In genomic region chr3:126671521-126671920, GRCh38 we compare ENCODE assay signal across 22 cellular contexts. TPM values are rescaled to one million over a fixed set of nuclear protein-coding genes. Genes with fewer than 3 reads are reported as not detected.
DNase-seq lines count a peak whose midpoint lies in the region; ATAC-seq, FAIRE-seq and TF ChIP-seq lines count a peak whose summit lies in the region.
"Had no signal": no experiment of that assay in that cellular context is flagged by ENCODE, and none has a peak within 500 bp of the region (broad histone marks: within the 10 kb centered on the region; RNA-seq: fewer than 3 reads in every experiment).

No MANE protein-coding gene starts in this region.

- H4K20me1 ChIP-seq in DND-41 (ENCODE audit: insufficient read depth, low read length) (no peaks in the 10 kb centered on the region), OCI-LY3 (ENCODE audit: insufficient read depth, low read length) (no peaks in the 10 kb centered on the region)

- H3K9ac ChIP-seq in DND-41 (ENCODE audit: low read depth, low read length): no peak overlapping the region
- H3K9ac ChIP-seq in OCI-LY3 (ENCODE audit: low read length): peak overlapping the region; percentile 27; the same call in 1 of the 2 replicates

- no peak overlapping the region for H2AFZ ChIP-seq in DND-41 (ENCODE audit: low read depth, low read length)
- peak overlapping the region; percentile 89 for H2AFZ ChIP-seq in OCI-LY3 (ENCODE audit: low read depth, low read length)
- H2AFZ ChIP-seq: hepatocyte had no signal

- H3K27ac Mint-ChIP-seq in activated CD4-positive, alpha-beta memory T cell treated with anti-CD3 and anti-CD28 coated beads, Interleukin-2, amount 10 ng/mL, durations not matched to agents 7 days and 5 days: no peak overlapping the region
- H3K27ac Mint-ChIP-seq: activated naive CD4-positive, alpha-beta T cell treated with anti-CD3 and anti-CD28 coated beads, Interleukin-2, amount 10 ng/mL, durations not matched to agents 7 days and 5 days; nephron progenitor cell; progenitor cell of endocrine pancreas had no signal

- peaks cover 7% of the 10 kb centered on the region for H3K9me3 Mint-ChIP-seq in activated CD4-positive, alpha-beta memory T cell treated with anti-CD3 and anti-CD28 coated beads, Interleukin-2, amount 10 ng/mL, durations not matched to agents 7 days and 5 days

- H3K36me3 ChIP-seq in DND-41 (ENCODE audit: insufficient read depth, low read length): no peaks in the 10 kb centered on the region
- H3K36me3 ChIP-seq in OCI-LY3 (replicated peaks; ENCODE audit: low read depth, low read length): peaks cover 2% of the 10 kb centered on the region

- POLR2A ChIA-PET in activated CD4-positive, alpha-beta memory T cell treated with anti-CD3 and anti-CD28 coated beads, Interleukin-2, amount 10 ng/mL, durations not matched to agents 7 days and 5 days (lab: Charles Lee): no interaction called here

- H3K27ac ChIP-seq in DND-41 (ENCODE audit: low read length): no peak overlapping the region
- peak overlapping the region; percentile 78 for H3K27ac ChIP-seq in OCI-LY3 (ENCODE audit: low read length)
- H3K27ac ChIP-seq: body of pancreas, coronary artery, hepatocyte, skin epidermis had no signal

- ATAC-seq in DND-41 (ENCODE audit: insufficient read depth, low read depth) (peak; percentile 49; the same call in 1 of the 3 replicates), HG03039 (IDR thresholded peaks at IDR 0.05; ENCODE audit: unreplicated experiment) (no peak), GM19035 (IDR thresholded peaks at IDR 0.05; ENCODE audit: unreplicated experiment) (no peak)
- ATAC-seq: body of pancreas had no signal

- H3K4me2 ChIP-seq in DND-41 (ENCODE audit: insufficient read depth, low read length): no peak overlapping the region
- H3K4me2 ChIP-seq in OCI-LY3 (ENCODE audit: low read length): peak overlapping the region; percentile 73
- H3K4me2 ChIP-seq: hepatocyte had no signal

- H3K4me3 Mint-ChIP-seq in activated CD4-positive, alpha-beta memory T cell treated with anti-CD3 and anti-CD28 coated beads, Interleukin-2, amount 10 ng/mL, durations not matched to agents 7 days and 5 days: no peak overlapping the region
- H3K4me3 Mint-ChIP-seq: activated naive CD4-positive, alpha-beta T cell treated with anti-CD3 and anti-CD28 coated beads, Interleukin-2, amount 10 ng/mL, durations not matched to agents 7 days and 5 days; nephron progenitor cell had no signal

- H3K4me1 ChIP-seq in DND-41 (ENCODE audit: insufficient read depth, low read length) (no peaks in the 10 kb centered on the region), OCI-LY3 (ENCODE audit: low read length) (peaks cover 20% of the 10 kb centered on the region)
- H3K4me1 ChIP-seq: body of pancreas had no signal

- TF ChIP-seq CTCF in DND-41 (IDR thresholded peaks at IDR 0.05; ENCODE audit: borderline replicate concordance, extremely low read depth, low read length, poor library complexity, severe bottlenecking): no peak
- no peak for TF ChIP-seq CTCF in OCI-LY3 (IDR thresholded peaks at IDR 0.05; ENCODE audit: low read depth, low read length)

- H3K4me3 ChIP-seq in DND-41 (ENCODE audit: low read depth in 1 of 2, low read length in 2 of 2): no peak overlapping the region
- H3K4me3 ChIP-seq in OCI-LY3 (ENCODE audit: low read length): peak overlapping the region; percentile 63
- H3K4me3 ChIP-seq: body of pancreas, coronary artery, hepatocyte, skin epidermis had no signal

- H3K27me3 Mint-ChIP-seq in activated CD4-positive, alpha-beta memory T cell treated with anti-CD3 and anti-CD28 coated beads, Interleukin-2, amount 10 ng/mL, durations not matched to agents 7 days and 5 days: peaks cover 6% of the 10 kb centered on the region

- H3K79me2 ChIP-seq in DND-41 (ENCODE audit: insufficient read depth, low read length): no peaks in the 10 kb centered on the region
- no peaks in the 10 kb centered on the region for H3K79me2 ChIP-seq in OCI-LY3 (ENCODE audit: low read length)
- H3K79me2 ChIP-seq: hepatocyte had no signal

- CTCF ChIA-PET in activated CD4-positive, alpha-beta memory T cell treated with anti-CD3 and anti-CD28 coated beads, Interleukin-2, amount 10 ng/mL, durations not matched to agents 7 days and 5 days (lab: Charles Lee): no interaction called here

- DNase-seq in DND-41: no peak
- DNase-seq in HTR-8/SVneo (ENCODE audit: insufficient read length, low spot score): no peak
- DNase-seq in kidney tubule cell (ENCODE audit: low spot score): peak; percentile 17
- no peak for DNase-seq in activated CD4-positive, alpha-beta memory T cell treated with anti-CD3 and anti-CD28 coated beads, Interleukin-2, amount 10 ng/mL, durations not matched to agents 7 days and 5 days
- DNase-seq in kidney glomerular epithelial cell (lab: John Stamatoyannopoulos, UW): no peak
- DNase-seq: activated CD8-positive, alpha-beta memory T cell treated with anti-CD3 and anti-CD28 coated beads, Interleukin-2, amount 50 U/mL, for 4 hours; activated naive CD4-positive, alpha-beta T cell treated with anti-CD3 and anti-CD28 coated beads, Interleukin-2, amount 10 ng/mL, durations not matched to agents 7 days and 5 days; body of pancreas; COR-L47; NCI-H187; NCI-H345; nephron progenitor cell; SIG-M5; stimulated activated CD4-positive, alpha-beta T cell treated with anti-CD3 and anti-CD28 coated beads, Interleukin-4, amount 100 ng/mL, for 1 hour had no signal

- H3K9me3 ChIP-seq in DND-41 (ENCODE audit: insufficient read depth, low read length, severe bottlenecking): peaks cover 7% of the 10 kb centered on the region
- peaks cover 12% of the 10 kb centered on the region; the same call in 1 of the 2 replicates for H3K9me3 ChIP-seq in OCI-LY3 (ENCODE audit: insufficient read depth, low read length)
- H3K9me3 ChIP-seq: body of pancreas had no signal

- H3K4me1 Mint-ChIP-seq in activated CD4-positive, alpha-beta memory T cell treated with anti-CD3 and anti-CD28 coated beads, Interleukin-2, amount 10 ng/mL, durations not matched to agents 7 days and 5 days: peaks cover 3% of the 10 kb centered on the region

- peak; percentile 31 for FAIRE-seq in HTR-8/SVneo (lab: Jason Lieb, UNC)
- FAIRE-seq: islet of Langerhans had no signal

- no peaks in the 10 kb centered on the region for H3K36me3 Mint-ChIP-seq in activated CD4-positive, alpha-beta memory T cell treated with anti-CD3 and anti-CD28 coated beads, Interleukin-2, amount 10 ng/mL, durations not matched to agents 7 days and 5 days (ENCODE audit: low read depth)

- H3K27me3 ChIP-seq in DND-41 (ENCODE audit: insufficient read depth, low read length, poor library complexity) (no peaks in the 10 kb centered on the region), OCI-LY3 (ENCODE audit: low read depth, low read length) (no peaks in the 10 kb centered on the region)
- H3K27me3 ChIP-seq: body of pancreas, hepatocyte had no signal

RNA-seq across cellular contexts. Expression of gene TXNRD3, which starts 16.6 kb away (rescaled TPM):
- under 1 TPM; 0.13 to 0.30 TPM for total RNA-seq in activated CD4-positive, alpha-beta memory T cell treated with anti-CD3 and anti-CD28 coated beads, Interleukin-2, amount 10 ng/mL, durations not matched to agents 7 days and 5 days

RNA-seq across cellular contexts. Expression of gene CHCHD6, which starts 32.5 kb away (rescaled TPM):
- total RNA-seq in activated CD4-positive, alpha-beta memory T cell treated with anti-CD3 and anti-CD28 coated beads, Interleukin-2, amount 10 ng/mL, durations not matched to agents 7 days and 5 days: 1 to 10 TPM; 4.0 to 4.1 TPM
